13 cellular contexts compared by ENCODE assay signal in the genomic region with DNA sequence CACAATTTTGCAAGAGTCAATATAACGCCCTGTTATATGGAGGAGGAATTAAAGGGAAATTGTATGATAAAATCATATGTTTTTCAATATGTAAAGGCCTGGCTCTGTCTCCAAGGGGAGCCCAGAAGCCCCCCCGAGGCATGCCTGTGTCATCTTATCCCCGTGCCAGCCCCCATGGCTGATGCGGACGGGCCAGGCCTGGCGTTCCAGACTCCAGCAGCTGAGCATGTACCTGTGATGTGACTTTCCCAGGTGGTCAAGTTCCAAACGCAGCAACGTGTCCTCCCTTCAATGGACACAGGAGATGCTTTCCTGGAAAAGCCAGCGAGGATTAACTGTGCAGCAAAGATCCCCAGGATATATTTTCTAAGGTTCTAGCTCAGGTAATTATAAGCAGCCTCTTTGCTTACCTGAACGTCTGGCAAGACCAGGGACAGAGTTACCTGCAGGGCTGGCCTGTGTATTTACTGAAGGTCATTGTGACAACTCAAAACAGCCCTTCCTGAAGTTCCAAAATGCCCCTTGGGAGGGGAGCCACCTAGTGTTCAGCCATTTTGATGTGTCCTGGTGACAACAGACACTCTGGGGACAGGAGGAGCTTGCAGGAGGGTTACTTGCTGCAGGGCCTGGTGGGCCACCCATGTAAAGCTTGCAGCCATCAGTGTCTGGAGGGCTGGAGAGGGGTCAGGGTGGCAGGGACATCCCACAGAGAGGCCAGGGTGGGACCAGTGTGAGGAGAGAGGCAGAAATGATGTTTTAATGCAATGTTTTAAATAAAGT. TPM values are rescaled to one million over a fixed set of nuclear protein-coding genes. Genes with fewer than 3 reads are reported as not detected.
DNase-seq lines count a peak whose midpoint lies in the region; ATAC-seq and TF ChIP-seq lines count a peak whose summit lies in the region.
"Had no signal": no experiment of that assay in that cellular context is flagged by ENCODE, and none has a peak within 500 bp of the region (broad histone marks: within the 10 kb centered on the region; RNA-seq: fewer than 3 reads in every experiment).

No MANE protein-coding gene starts in this region.

- H3K4me3 ChIP-seq in HEK293 (ENCODE audit: low read depth, low read length), result no peak overlapping the region
- H3K4me3 ChIP-seq: mucosa of descending colon had no signal

- DNase-seq in Calu3 (peak; percentile 19), SKM-1 (lab: John Stamatoyannopoulos, UW; ENCODE audit: unreplicated experiment) (peak; percentile 18), left lobe of liver (ENCODE audit: low spot score) (peak; percentile 82)
- DNase-seq in activated CD4-positive, alpha-beta T cell treated with anti-CD3 and anti-CD28 coated beads, Interleukin-2, amount 50 U/mL, for 48 hours, result no peak

- CTCF ChIA-PET in Calu3 (lab: Charles Lee) (no interaction called here), HEK293 (lab: Yijun Ruan, JAX) (interaction anchor here (0.6 to 1.4 kb wide), 7 partner anchors 19 to 565 kb away, joined by 3 to 5 read pairs (median 3); no protein-coding TSS in a partner anchor)

- no peaks in the 10 kb centered on the region for H3K9me3 Mint-ChIP-seq in Calu3 (ENCODE audit: low read depth, unreplicated experiment)

- H3K4me3 Mint-ChIP-seq in Calu3 (ENCODE audit: low read depth, unreplicated experiment), result no peak overlapping the region

- H3K36me3 ChIP-seq in HEK293 (ENCODE audit: control insufficient read depth in 2 of 2, insufficient read depth in 1 of 2, low read length in 2 of 2), result no peaks in the 10 kb centered on the region

- no peaks in the 10 kb centered on the region for H3K9me3 ChIP-seq in HEK293 (ENCODE audit: control insufficient read depth, insufficient read depth, low read depth, low read length)
- H3K9me3 ChIP-seq: mucosa of descending colon had no signal

- H3K4me1 Mint-ChIP-seq in Calu3 (ENCODE audit: low read depth, unreplicated experiment), result no peaks in the 10 kb centered on the region

- intact Hi-C loops in Calu3 (cut with micrococcal nuclease; ENCODE audit: unreplicated experiment), result no loop called here

- POLR2A ChIA-PET in HEK293 (lab: Yijun Ruan, JAX), result no interaction called here

- no peaks in the 10 kb centered on the region for H3K4me1 ChIP-seq in HEK293 (ENCODE audit: control insufficient read depth, insufficient read depth, low read length)

- TF ChIP-seq CTCF in Calu3 (IDR thresholded peaks at IDR 0.05; ENCODE audit: unreplicated experiment) (no peak), HEK293 (tag by site-specific recombination; IDR thresholded peaks at IDR 0.05) (peak; percentile 60)

- H3K27ac ChIP-seq in HEK293 (ENCODE audit: extremely low read depth, low read depth, low read length), result no peak overlapping the region

- H3K27me3 Mint-ChIP-seq in Calu3 (ENCODE audit: unreplicated experiment), result peaks cover 35% of the 10 kb centered on the region

- BruUV-seq in Calu3 (replicated peaks; lab: Mats Ljungman, UMichigan), result no TSS peak

- ATAC-seq in left lobe of liver, result peak; percentile 33
- ATAC-seq in GM21723 (IDR thresholded peaks at IDR 0.05; ENCODE audit: unreplicated experiment), result no peak
- ATAC-seq in HG03442 (IDR thresholded peaks at IDR 0.05; ENCODE audit: unreplicated experiment), result no peak
- ATAC-seq in HG03439 (IDR thresholded peaks at IDR 0.05; ENCODE audit: unreplicated experiment), result no peak
- ATAC-seq: activated naive CD4-positive, alpha-beta T cell treated with anti-CD3 and anti-CD28 coated beads, Interleukin-2, amount 50 U/mL, for 72 hours; esophagus mucosa; mucosa of descending colon had no signal

- no peak overlapping the region for H3K27ac Mint-ChIP-seq in Calu3 (ENCODE audit: unreplicated experiment)
- H3K27ac Mint-ChIP-seq: activated naive CD4-positive, alpha-beta T cell treated with anti-CD3 and anti-CD28 coated beads, Interleukin-2, amount 50 U/mL, for 72 hours had no signal

- no peaks in the 10 kb centered on the region for H3K36me3 Mint-ChIP-seq in Calu3 (ENCODE audit: insufficient read depth, unreplicated experiment)

TF ChIP-seq in HEK293, 187 proteins besides CTCF, POLR2A, EP300 and RAD21:
- TF ChIP-seq ZNF292 (tag by site-specific recombination; IDR thresholded peaks at IDR 0.05; ENCODE audit: borderline replicate concordance, low read depth) (no peak), ZNF776 (tag by site-specific recombination; IDR thresholded peaks at IDR 0.05; ENCODE audit: borderline replicate concordance) (no peak), ZNF621 (tag by site-specific recombination; IDR thresholded peaks at IDR 0.05) (no peak), ZNF639 (tag by site-specific recombination; IDR thresholded peaks at IDR 0.05) (no peak), BCL6B (tag by site-specific recombination; IDR thresholded peaks at IDR 0.05) (no peak), ZNF654 (tag by site-specific recombination; IDR thresholded peaks at IDR 0.05; ENCODE audit: low read depth) (peak; percentile 34)

RNA-seq across cellular contexts. Expression of gene RNU6ATAC, which starts 53.3 kb away (rescaled TPM):
- total RNA-seq in Calu3 (2022) (32.4 and 111 TPM in 2 replicates), left lobe of liver (25.8 TPM)
- total RNA-seq: H4, urinary bladder had no signal

Comparison
In these comparisons a context has a peak if more than half of its experiments do, and no peak if none do; other contexts are left out.
1. DNase-seq: peak in Calu3 (single experiment), SKM-1 (single experiment) and left lobe of liver (single experiment); none in activated CD4-positive, alpha-beta T cell treated with anti-CD3 and anti-CD28 coated beads, Interleukin-2, amount 50 U/mL, for 48 hours (0 of 2).